Comparison of ENCODE assay signal across 1 cellular context in genomic region chr1:35718492-35719336, GRCh38.
A peak's percentile ranks its signal among the peaks of the same experiment; 100 is the strongest.
TF ChIP-seq lines count a peak whose summit lies in the region.

TSS of gene C1orf216 (minus strand) at chr1:35718884. CDS start at chr1:35716321, 2,563 bp downstream.

TF ChIP-seq in GM12878, 131 proteins besides CTCF, POLR2A, EP300 and RAD21 (continued from another document):
- peak; percentile 88 for TF ChIP-seq GATAD2B (conservative IDR thresholded peaks at IDR 0.05; ENCODE audit: low read depth)
- no peak for TF ChIP-seq SREBF1 (IDR thresholded peaks at IDR 0.05; ENCODE audit: low read length)
- no peak for TF ChIP-seq STAT3 (IDR thresholded peaks at IDR 0.05; ENCODE audit: low read depth, low read length)
- TF ChIP-seq SRF (IDR thresholded peaks at IDR 0.05; ENCODE audit: low read depth in 2 of 2, low read length in 2 of 2), result no peak
- no peak for TF ChIP-seq ATF2 (IDR thresholded peaks at IDR 0.05; ENCODE audit: low read length)
- no peak; the same call in 1 of the 2 replicates for TF ChIP-seq TARDBP (IDR thresholded peaks at IDR 0.05; ENCODE audit: borderline replicate concordance)
- TF ChIP-seq YBX1 (IDR thresholded peaks at IDR 0.05), result no peak
- no peak for TF ChIP-seq PBX3 (IDR thresholded peaks at IDR 0.05; ENCODE audit: insufficient replicate concordance, low read depth, low read length)
- TF ChIP-seq PKNOX1 (IDR thresholded peaks at IDR 0.05), result no peak
- peak; percentile 39; the same call in 1 of the 2 replicates for TF ChIP-seq MAX (IDR thresholded peaks at IDR 0.05; ENCODE audit: low read depth, low read length)
- TF ChIP-seq NRF1 (conservative IDR thresholded peaks at IDR 0.05; ENCODE audit: low read depth, low read length), result 0 out of 2 replicates have a peak, but pooled peaks have one; percentile 35
- peak in 1 of 2 experiments; percentile 93; a peak in 2 of 3 replicates for TF ChIP-seq EGR1 (IDR thresholded peaks at IDR 0.05; ENCODE audit: borderline replicate concordance in 1 of 2, low read depth in 2 of 2, low read length in 2 of 2)
- peak; percentile 78 for TF ChIP-seq MXI1 (IDR thresholded peaks at IDR 0.05; ENCODE audit: low read depth, low read length)
- no peak for TF ChIP-seq RCOR1 (conservative IDR thresholded peaks at IDR 0.05; ENCODE audit: low read depth, low read length)
- TF ChIP-seq HDGF (IDR thresholded peaks at IDR 0.05), result peak; percentile 87
TF ChIP-seq in GM12878: peak in this region for 31.
